32 cellular contexts compared by ENCODE assay signal in genomic region chr5:77926337-77926736, GRCh38.
A peak's percentile ranks its signal among the peaks of the same experiment; 100 is the strongest.
DNase-seq lines count a peak whose midpoint lies in the region; ATAC-seq, FAIRE-seq and TF ChIP-seq lines count a peak whose summit lies in the region.
"Had no signal": no experiment of that assay in that cellular context is flagged by ENCODE, and none has a peak within 500 bp of the region (broad histone marks: within the 10 kb centered on the region; RNA-seq: fewer than 3 reads in every experiment).

No MANE protein-coding gene starts in this region.

- H3K4me3 Mint-ChIP-seq in WTC11: no peak overlapping the region
- H3K4me3 Mint-ChIP-seq: B cell; CD14-positive monocyte; CD8-positive, alpha-beta memory T cell; CD8-positive, alpha-beta T cell had no signal

- H3K36me3 Mint-ChIP-seq in WTC11: no peaks in the 10 kb centered on the region
- H3K36me3 Mint-ChIP-seq: CD14-positive monocyte; CD4-positive, alpha-beta memory T cell; CD4-positive, CD25-positive, alpha-beta regulatory T cell; CD8-positive, alpha-beta memory T cell; CD8-positive, alpha-beta T cell had no signal

- TF ChIP-seq POLR2A in A549 (IDR thresholded peaks at IDR 0.05; ENCODE audit: low read length): no peak

- FAIRE-seq in A549 (lab: Jason Lieb, UNC): no peak
- FAIRE-seq: A204.1, D721Med had no signal

- TF ChIP-seq RAD21 in A549 (conservative IDR thresholded peaks at IDR 0.05 in 1 of 2, IDR thresholded peaks at IDR 0.05 in 1 of 2): no peak

- no peak overlapping the region for H3K27ac ChIP-seq in A549
- no peak overlapping the region for H3K27ac ChIP-seq in HEK293 (ENCODE audit: extremely low read depth, low read depth, low read length)
- H3K27ac ChIP-seq: 22Rv1; BLaER1; BLaER1 treated with 17β-estradiol and CSF1 and Interleukin-3, amounts not matched to agents 10 nM and 100 nM; C4-2B had no signal

- ATAC-seq in A549 (no peak), WTC11 (no peak)
- ATAC-seq: CD8-positive, alpha-beta T cell had no signal

- TF ChIP-seq CTCF in A549 (IDR thresholded peaks at IDR 0.05) (no peak), HEK293 (tag by site-specific recombination; IDR thresholded peaks at IDR 0.05) (no peak), GM13976 (IDR thresholded peaks at IDR 0.05; ENCODE audit: borderline replicate concordance, control extremely low read depth, extremely low read depth, insufficient read depth, missing control alignments) (no peak), WTC11 (IDR thresholded peaks at IDR 0.05) (no peak)

- peaks cover 35% of the 10 kb centered on the region for H3K4me1 Mint-ChIP-seq in WTC11
- H3K4me1 Mint-ChIP-seq: B cell, CD14-positive monocyte had no signal

- H3K27ac Mint-ChIP-seq in WTC11: no peak overlapping the region
- H3K27ac Mint-ChIP-seq: B cell; CD14-positive monocyte; CD4-positive, CD25-positive, alpha-beta regulatory T cell; CD8-positive, alpha-beta memory T cell; CD8-positive, alpha-beta T cell had no signal

- H3K36me3 ChIP-seq in HEK293 (ENCODE audit: control insufficient read depth in 2 of 2, insufficient read depth in 1 of 2, low read length in 2 of 2): no peaks in the 10 kb centered on the region
- H3K36me3 ChIP-seq: BE2C; BLaER1; BLaER1 treated with 17β-estradiol and CSF1 and Interleukin-3, amounts not matched to agents 10 nM and 100 nM had no signal

- 83% methylated on average over 1 of the region's 1 CpG for WGBS in A549 (ENCODE audit: missing lambda C conversion rate)

- H3K27me3 Mint-ChIP-seq in WTC11 (ENCODE audit: low read depth): peaks cover 18% of the 10 kb centered on the region
- H3K27me3 Mint-ChIP-seq: CD4-positive, alpha-beta T cell had no signal

- POLR2A ChIA-PET in A549 (lab: Yijun Ruan, JAX): no interaction called here
- POLR2A ChIA-PET in HEK293 (lab: Yijun Ruan, JAX): no interaction called here
- POLR2A ChIA-PET in WTC11 (lab: Charles Lee): no interaction called here

- no peak for TF ChIP-seq EP300 in A549 (IDR thresholded peaks at IDR 0.05)

- DNase-seq in A549 (ENCODE audit: low read depth in 1 of 2, low spot score in 1 of 2) (no peak), GM13976 (ENCODE audit: low spot score) (no peak), WTC11 (ENCODE audit: low spot score) (no peak)
- DNase-seq: 8988T; ACHN; AML-193; BE2C; C1 segment of cervical spinal cord; Caco-2; Calu3; CD4-positive, alpha-beta memory T cell; CD4-positive, alpha-beta T cell; CD4-positive, CD25-positive, alpha-beta regulatory T cell; CD8-positive, alpha-beta memory T cell; CD8-positive, alpha-beta T cell; COR-L47; DMS 273 treated with DMSO at 0.1 percent for 48 hours; DMS153; DMS53; DMS79; DMS79 treated with DMSO at 0.1 percent for 48 hours; DND-41; EL had no signal

- peaks cover 4% of the 10 kb centered on the region; the same call in 1 of the 2 replicates for H3K9me3 Mint-ChIP-seq in WTC11
- H3K9me3 Mint-ChIP-seq: CD14-positive monocyte had no signal

- H3K4me1 ChIP-seq in A549 (no peaks in the 10 kb centered on the region), HEK293 (ENCODE audit: control insufficient read depth, insufficient read depth, low read length) (no peaks in the 10 kb centered on the region)
- H3K4me1 ChIP-seq: BE2C; BLaER1; BLaER1 treated with 17β-estradiol and CSF1 and Interleukin-3, amounts not matched to agents 10 nM and 100 nM; Caco-2 had no signal

- H3K4me3 ChIP-seq in A549 (no peak overlapping the region), HEK293 (ENCODE audit: low read depth, low read length) (no peak overlapping the region)
- H3K4me3 ChIP-seq: BLaER1; BLaER1 treated with 17β-estradiol and CSF1 and Interleukin-3, amounts not matched to agents 10 nM and 100 nM had no signal

- CTCF ChIA-PET in A549 (lab: Yijun Ruan, JAX): interaction anchor here (0.8 kb wide), 1 partner anchor 19 kb away, joined by 3 read pairs; no protein-coding TSS in a partner anchor
- CTCF ChIA-PET in HEK293 (lab: Yijun Ruan, JAX): interaction anchor here (1.5 kb wide), 1 partner anchor 12 kb away, joined by 4 read pairs; no protein-coding TSS in a partner anchor
- CTCF ChIA-PET in WTC11 (lab: Charles Lee): no interaction called here

- H3K9me3 ChIP-seq in A549 (peaks cover 7% of the 10 kb centered on the region; the same call in 1 of the 3 replicates), HEK293 (ENCODE audit: control insufficient read depth, insufficient read depth, low read depth, low read length) (no peaks in the 10 kb centered on the region)
- H3K9me3 ChIP-seq: BE2C, Caco-2 had no signal

- in situ Hi-C loops in GM13976 (cut with MboI; ENCODE audit: low sequenced_read_pairs, unreplicated experiment): no loop called here

- H3K4me2 ChIP-seq in A549: no peak overlapping the region
- H3K4me2 ChIP-seq: BLaER1; BLaER1 treated with 17β-estradiol and CSF1 and Interleukin-3, amounts not matched to agents 10 nM and 100 nM had no signal

TF ChIP-seq in A549, 52 proteins besides CTCF, POLR2A, EP300 and RAD21:
- no peak for TF ChIP-seq RFX5 (IDR thresholded peaks at IDR 0.05)
- peak; percentile 74 for TF ChIP-seq ZC3H11A (IDR thresholded peaks at IDR 0.05)
- TF ChIP-seq CBX2 (IDR thresholded peaks at IDR 0.05; ENCODE audit: borderline replicate concordance, low read depth): no peak

TF ChIP-seq in HEK293, 187 proteins besides CTCF, POLR2A, EP300 and RAD21 (continues in another document):
- TF ChIP-seq REST (tag by site-specific recombination; IDR thresholded peaks at IDR 0.05): peak; percentile 38; the same call in 1 of the 2 replicates
- TF ChIP-seq ZNF791 (tag by site-specific recombination; IDR thresholded peaks at IDR 0.05): no peak
- peak; percentile 62 for TF ChIP-seq ZNF555 (tag by site-specific recombination; conservative IDR thresholded peaks at IDR 0.05)

TF ChIP-seq in WTC11, 78 proteins besides CTCF, POLR2A, EP300 and RAD21:
- TF ChIP-seq PRRX2 (CRISPR knock-in tag; IDR thresholded peaks at IDR 0.05): no peak
- TF ChIP-seq, protein P1, sequence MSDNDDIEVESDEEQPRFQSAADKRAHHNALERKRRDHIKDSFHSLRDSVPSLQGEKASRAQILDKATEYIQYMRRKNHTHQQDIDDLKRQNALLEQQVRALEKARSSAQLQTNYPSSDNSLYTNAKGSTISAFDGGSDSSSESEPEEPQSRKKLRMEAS (CRISPR knock-in tag; IDR thresholded peaks at IDR 0.05): no peak
- no peak for TF ChIP-seq FOXJ3 (CRISPR knock-in tag; IDR thresholded peaks at IDR 0.05; ENCODE audit: borderline replicate concordance)
- TF ChIP-seq HMGA2 (CRISPR knock-in tag; IDR thresholded peaks at IDR 0.05): no peak
